In genomic region chr10:97667462-97667861, GRCh38 we compare ENCODE assay signal across 26 cellular contexts.
"Had no signal": no experiment of that assay in that cellular context is flagged by ENCODE, and none has a peak within 500 bp of the region (broad histone marks: within the 10 kb centered on the region; RNA-seq: fewer than 3 reads in every experiment).

No MANE protein-coding gene starts in this region.

- H3K27ac Mint-ChIP-seq: nephron; stimulated activated naive B cell treated with anti-CD40 and anti-IgM and Interleukin-4, amounts not matched to agents 10 μg/mL and 1 μg/mL and 100 μg/mL, for 72 hours had no signal

- H3K27me3 ChIP-seq: pancreas, stomach, testis, thyroid gland, upper lobe of right lung had no signal

- H3K4me1 Mint-ChIP-seq: nephron, neural crest cell had no signal

- H3K4me3 ChIP-seq: lower lobe of right lung, pancreas, prostate gland, skin epidermis, stomach, testis, thyroid gland, upper lobe of right lung had no signal

- DNase-seq: islet precursor cell; lower lobe of right lung; mammary epithelial cell; mesenchymal stem cell; naive thymus-derived CD8-positive, alpha-beta T cell; nucleus accumbens; pancreas; posterior cingulate gyrus; retina; right cardiac atrium; stimulated activated CD4-positive, alpha-beta T cell treated with anti-CD3 and anti-CD28 coated beads, Interleukin-12 subunit alpha, Interleukin-12 subunit beta, amount 100 ng/mL, for 4 hours; stimulated activated CD4-positive, alpha-beta T cell treated with anti-CD3 and anti-CD28 coated beads, Interleukin-15, amount 100 ng/mL, for 24 hours; stimulated activated CD4-positive, alpha-beta T cell treated with anti-CD3 and anti-CD28 coated beads, Interleukin-2, amount 100 ng/mL, for 24 hours; stimulated activated CD4-positive, alpha-beta T cell treated with anti-CD3 and anti-CD28 coated beads, Interleukin-4, amount 100 ng/mL, for 1 hour; stimulated activated naive B cell treated with anti-CD40 and anti-IgM and Interleukin-4, amounts not matched to agents 10 μg/mL and 1 μg/mL and 100 μg/mL, for 72 hours; stimulated activated naive CD8-positive, alpha-beta T cell treated with anti-CD3 and anti-CD28 coated beads, Interleukin-15, Interleukin-2, amounts not matched to agents 100 U/mL and 50 U/mL, for 24 hours; stomach; testis; thyroid gland; trophoblast cell; upper lobe of right lung had no signal

- H3K4me1 ChIP-seq: lower lobe of right lung, prostate gland, testis, upper lobe of right lung had no signal

- H3K27me3 Mint-ChIP-seq: naive thymus-derived CD8-positive, alpha-beta T cell; stimulated activated naive B cell treated with anti-CD40 and anti-IgM and Interleukin-4, amounts not matched to agents 10 μg/mL and 1 μg/mL and 100 μg/mL, for 72 hours had no signal

- H3K9me3 ChIP-seq: lower lobe of right lung, pancreas, prostate gland, stomach, testis, thyroid gland, upper lobe of right lung had no signal

- H3K4me3 Mint-ChIP-seq: naive thymus-derived CD8-positive, alpha-beta T cell; nephron; neural crest cell; stimulated activated naive B cell treated with anti-CD40 and anti-IgM and Interleukin-4, amounts not matched to agents 10 μg/mL and 1 μg/mL and 100 μg/mL, for 72 hours had no signal

- H3K27ac ChIP-seq: lower lobe of right lung, pancreas, prostate gland, skin epidermis, stomach, testis, thyroid gland, upper lobe of right lung had no signal

- H3K9me3 Mint-ChIP-seq: naive thymus-derived CD8-positive, alpha-beta T cell; nephron; neural crest cell; stimulated activated naive B cell treated with anti-CD40 and anti-IgM and Interleukin-4, amounts not matched to agents 10 μg/mL and 1 μg/mL and 100 μg/mL, for 72 hours had no signal

- H3K36me3 ChIP-seq: prostate gland had no signal

- ATAC-seq: lower lobe of right lung; naive thymus-derived CD8-positive, alpha-beta T cell; right cardiac atrium; sciatic nerve; stimulated activated naive B cell treated with anti-CD40 and anti-IgM and Interleukin-4, amounts not matched to agents 10 μg/mL and 1 μg/mL and 100 μg/mL, for 72 hours; stimulated activated naive CD8-positive, alpha-beta T cell treated with anti-CD3 and anti-CD28 coated beads, Interleukin-15, Interleukin-2, amounts not matched to agents 100 U/mL and 50 U/mL, for 24 hours; upper lobe of right lung had no signal
